ENCODE assay signal across 8 cellular contexts in the genomic region with DNA sequence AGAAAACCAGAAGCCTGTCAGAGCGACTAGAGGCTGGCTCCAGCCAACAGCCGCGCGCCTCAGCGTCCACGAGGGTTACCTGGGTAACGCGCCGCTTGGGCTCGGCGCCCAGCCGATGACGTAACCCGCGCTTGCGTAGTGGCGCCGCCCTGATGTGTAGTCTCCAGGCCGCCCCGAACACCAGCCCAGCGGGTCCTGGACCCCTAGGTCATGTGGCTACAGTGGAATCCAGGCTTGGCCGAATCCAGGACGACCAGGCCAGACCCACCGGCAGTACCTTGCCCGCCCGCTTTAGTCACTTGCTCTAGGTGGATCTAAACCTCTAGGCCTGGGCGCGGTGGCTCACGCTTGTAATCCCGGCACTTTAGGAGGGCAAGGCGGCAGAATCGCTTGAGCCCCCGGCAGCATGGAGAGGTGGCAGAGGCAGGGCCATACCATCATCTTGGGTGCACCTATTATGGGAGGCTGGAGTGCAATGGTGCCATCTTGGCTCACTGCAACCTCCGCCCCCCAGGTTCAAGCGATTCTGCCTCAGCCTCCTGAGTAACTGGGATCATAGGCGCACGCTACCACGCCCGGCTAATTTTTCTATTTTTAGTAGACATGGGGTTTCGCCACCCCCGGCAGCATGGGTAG.
DNase-seq lines count a peak whose midpoint lies in the region; ATAC-seq lines count a peak whose summit lies in the region.

No MANE protein-coding gene starts in this region.

- H3K27ac Mint-ChIP-seq in dendritic cell treated with granulocyte-macrophage colony-stimulating factor and Interleukin-4, amounts not matched to agents 40 ng/mL and 50 ng/mL, for 4 days = no peak overlapping the region

- peaks cover 98% of the 10 kb centered on the region for H3K9me3 Mint-ChIP-seq in dendritic cell treated with granulocyte-macrophage colony-stimulating factor and Interleukin-4, amounts not matched to agents 40 ng/mL and 50 ng/mL, for 4 days

- H3K4me3 Mint-ChIP-seq in dendritic cell treated with granulocyte-macrophage colony-stimulating factor and Interleukin-4, amounts not matched to agents 40 ng/mL and 50 ng/mL, for 4 days = peak overlapping the region; percentile 71

- intact Hi-C loops in dendritic cell treated with granulocyte-macrophage colony-stimulating factor and Interleukin-4, amounts not matched to agents 40 ng/mL and 50 ng/mL, for 4 days (cut with micrococcal nuclease) = loop anchor here (10.0 kb wide), 1 partner anchor 145 kb away; the partner anchor contains the start of gene ZNF329

- peaks cover 34% of the 10 kb centered on the region for H3K36me3 Mint-ChIP-seq in dendritic cell treated with granulocyte-macrophage colony-stimulating factor and Interleukin-4, amounts not matched to agents 40 ng/mL and 50 ng/mL, for 4 days (ENCODE audit: low read depth)

- H3K27me3 Mint-ChIP-seq in dendritic cell treated with granulocyte-macrophage colony-stimulating factor and Interleukin-4, amounts not matched to agents 40 ng/mL and 50 ng/mL, for 4 days = peaks cover 2% of the 10 kb centered on the region

- peak; percentile 83 for DNase-seq in NCI-H146 (lab: John Stamatoyannopoulos, UW)
- peak; percentile 20 to 47 for DNase-seq in activated CD4-positive, alpha-beta T cell treated with anti-CD3 and anti-CD28 coated beads for 24 hours (ENCODE audit: low read depth in 2 of 2)
- DNase-seq in kidney tubule cell (ENCODE audit: low spot score) = peak; percentile 79
- DNase-seq in stimulated activated CD4-positive, alpha-beta T cell treated with anti-CD3 and anti-CD28 coated beads, Interleukin-2, amount 100 ng/mL, for 4 hours (ENCODE audit: low read depth) = peak; percentile 23
- DNase-seq in GDM1 (lab: John Stamatoyannopoulos, UW) = no peak

- ATAC-seq in GM18519 (IDR thresholded peaks at IDR 0.05; ENCODE audit: low FRiP score, unreplicated experiment) = peak; percentile 71
- no peak for ATAC-seq in HG02870 (IDR thresholded peaks at IDR 0.05; ENCODE audit: unreplicated experiment)

- H3K4me1 Mint-ChIP-seq in dendritic cell treated with granulocyte-macrophage colony-stimulating factor and Interleukin-4, amounts not matched to agents 40 ng/mL and 50 ng/mL, for 4 days (ENCODE audit: low read depth) = peaks cover 11% of the 10 kb centered on the region
